12 cellular contexts compared by ENCODE assay signal in the genomic region with DNA sequence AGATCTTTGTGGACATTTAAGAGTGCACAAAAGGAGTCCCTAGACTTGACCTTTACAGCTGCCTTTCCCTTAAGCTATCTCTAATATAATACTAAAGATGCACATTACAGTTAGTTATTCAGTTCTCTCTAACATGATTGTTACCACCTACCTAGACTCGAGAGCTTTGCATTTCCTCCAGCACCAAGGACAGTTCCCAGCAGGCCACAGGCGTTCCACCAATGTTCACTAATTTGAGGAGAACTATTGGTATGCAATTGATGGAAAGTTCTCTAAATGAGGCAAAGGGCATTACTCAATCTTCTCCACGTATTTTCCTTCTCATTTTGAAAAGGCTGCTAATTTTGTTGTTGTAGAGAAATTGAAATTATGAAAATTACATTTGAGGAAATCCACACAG. TPM values are rescaled to one million over a fixed set of nuclear protein-coding genes. Genes with fewer than 3 reads are reported as not detected.
DNase-seq lines count a peak whose midpoint lies in the region; TF ChIP-seq lines count a peak whose summit lies in the region.
"Had no signal": no experiment of that assay in that cellular context is flagged by ENCODE, and none has a peak within 500 bp of the region (broad histone marks: within the 10 kb centered on the region; RNA-seq: fewer than 3 reads in every experiment).

No MANE protein-coding gene starts in this region.

- H3K36me3 ChIP-seq in neuronal stem cell (replicated peaks in 1 of 2; ENCODE audit: control insufficient read depth in 2 of 2, insufficient read depth in 2 of 2, low read length in 2 of 2) = no peaks in the 10 kb centered on the region

- no peaks in the 10 kb centered on the region for H3K9me3 ChIP-seq in neuronal stem cell (replicated peaks in 1 of 2; ENCODE audit: control insufficient read depth in 2 of 2, insufficient read depth in 1 of 2, low read depth in 1 of 2, low read length in 2 of 2)
- H3K9me3 ChIP-seq: psoas muscle had no signal

- no peak overlapping the region for H4K91ac ChIP-seq in neuronal stem cell (ENCODE audit: low read depth, low read length, poor library complexity)

- H4K8ac ChIP-seq in neuronal stem cell (ENCODE audit: low read depth, low read length) = no peak overlapping the region

- H3K14ac ChIP-seq in neuronal stem cell (ENCODE audit: low read length) = no peak overlapping the region

- H3K4me3 ChIP-seq in NB4 (ENCODE audit: low read depth, low read length) (no peak overlapping the region), neuronal stem cell (ENCODE audit: low read length in 2 of 2) (no peak overlapping the region)
- H3K4me3 ChIP-seq: psoas muscle had no signal

- TF ChIP-seq POLR2A in NB4 (IDR thresholded peaks at IDR 0.05; ENCODE audit: extremely low read depth, insufficient read length) = no peak

- peak; percentile 35 for DNase-seq in activated CD4-positive, alpha-beta T cell treated with anti-CD3 and anti-CD28 coated beads for 48 hours
- no peak for DNase-seq in activated CD4-positive, alpha-beta T cell treated with anti-CD3 and anti-CD28 coated beads, Interleukin-2, amount 50 U/mL, for 1 hour
- DNase-seq in NB4 (ENCODE audit: low read depth) (peak; percentile 37), dedifferentiated amniotic fluid mesenchymal stem cell (ENCODE audit: extremely low spot score) (peak; percentile 31), neuronal stem cell (ENCODE audit: low spot score) (peak; percentile 50), NCI-H1417 treated with DMSO at 0.1 percent for 48 hours (lab: John Stamatoyannopoulos, UW) (no peak), glutamatergic neuron (no peak)
- DNase-seq in activated effector memory CD4-positive, alpha-beta T cell treated with Interleukin-2 at 50 U/mL for 16 hours = no peak
- DNase-seq: psoas muscle had no signal

- H3K27ac ChIP-seq in neuronal stem cell (replicated peaks; ENCODE audit: low read length) = no peak overlapping the region
- H3K27ac ChIP-seq: psoas muscle, RWPE1 had no signal

- H3K23ac ChIP-seq in neuronal stem cell (ENCODE audit: low read depth, low read length, poor library complexity) = no peak overlapping the region

- peaks cover 0 to 4% of the 10 kb centered on the region in 2 donors for H3K4me1 ChIP-seq in neuronal stem cell (ENCODE audit: control insufficient read depth in 2 of 2, insufficient read depth in 1 of 2, low read depth in 1 of 2, low read length in 2 of 2)

- H3K4me1 Mint-ChIP-seq in glutamatergic neuron (ENCODE audit: low read depth, unreplicated experiment) = no peaks in the 10 kb centered on the region

- H2BK15ac ChIP-seq in neuronal stem cell (ENCODE audit: low read length) = no peak overlapping the region

- no peaks in the 10 kb centered on the region for H3K27me3 Mint-ChIP-seq in glutamatergic neuron (ENCODE audit: unreplicated experiment)

- H3K27me3 ChIP-seq in neuronal stem cell (ENCODE audit: control insufficient read depth in 3 of 3, insufficient read depth in 3 of 3, low read depth in 1 of 3, low read length in 3 of 3) = peaks cover 0 to 31% (median 9%) of the 10 kb centered on the region in 3 experiments

- no peak overlapping the region for H2BK120ac ChIP-seq in neuronal stem cell (ENCODE audit: low read depth, low read length)

- no peaks in the 10 kb centered on the region for H3K79me1 ChIP-seq in neuronal stem cell (ENCODE audit: low read depth, low read length)

- TF ChIP-seq CTCF in NB4 (IDR thresholded peaks at IDR 0.05; ENCODE audit: low read depth, low read length) (no peak), glutamatergic neuron (IDR thresholded peaks at IDR 0.05; ENCODE audit: partially characterized antibody, unreplicated experiment) (no peak)

- no peaks in the 10 kb centered on the region for H3K36me3 Mint-ChIP-seq in glutamatergic neuron (ENCODE audit: unreplicated experiment)

- H3K27ac Mint-ChIP-seq in glutamatergic neuron (ENCODE audit: unreplicated experiment) = no peak overlapping the region
- H3K27ac Mint-ChIP-seq: activated T-helper 2 cell treated with anti-CD3 and anti-CD28 coated beads, Interferon-gamma antibody, Interleukin-2, Interleukin-4, amounts not matched to agents 10 μg/mL and 5 μg/mL and 100 μg/mL, durations not matched to agents 14 hours and 24 hours and 36 hours; stimulated activated naive CD8-positive, alpha-beta T cell treated with anti-CD3 and anti-CD28 coated beads, Interleukin-15, Interleukin-2, amounts not matched to agents 100 ng/mL and 50 ng/mL, for 24 hours had no signal

- WGBS in neuronal stem cell (ENCODE audit: extremely low coverage in 2 of 2, insufficient read length in 2 of 2, insufficient replicate concordance in 1 of 2), 2 donors = no CpG with 5 or more reads among the region's 3 CpGs

- no peak overlapping the region for H3K4me2 ChIP-seq in neuronal stem cell (ENCODE audit: insufficient read depth, low read length, poor library complexity, severe bottlenecking)

- H3K9ac ChIP-seq in neuronal stem cell (ENCODE audit: low read depth, low read length, poor library complexity) = no peak overlapping the region

- H3K9me3 Mint-ChIP-seq in glutamatergic neuron (ENCODE audit: unreplicated experiment) = peaks cover under 1% of the 10 kb centered on the region
- H3K9me3 Mint-ChIP-seq: activated T-helper 2 cell treated with anti-CD3 and anti-CD28 coated beads, Interferon-gamma antibody, Interleukin-2, Interleukin-4, amounts not matched to agents 10 μg/mL and 5 μg/mL and 100 μg/mL, durations not matched to agents 14 hours and 24 hours and 36 hours; stimulated activated naive CD8-positive, alpha-beta T cell treated with anti-CD3 and anti-CD28 coated beads, Interleukin-15, Interleukin-2, amounts not matched to agents 100 ng/mL and 50 ng/mL, for 24 hours had no signal

- no peak overlapping the region for H3K18ac ChIP-seq in neuronal stem cell (ENCODE audit: low read length)

- no peak overlapping the region for H2BK5ac ChIP-seq in neuronal stem cell (ENCODE audit: low read length)

- H2AFZ ChIP-seq in neuronal stem cell (ENCODE audit: low read length) = no peak overlapping the region

- H3K4me3 Mint-ChIP-seq in glutamatergic neuron (ENCODE audit: unreplicated experiment) = no peak overlapping the region
- H3K4me3 Mint-ChIP-seq: stimulated activated naive CD8-positive, alpha-beta T cell treated with anti-CD3 and anti-CD28 coated beads, Interleukin-15, Interleukin-2, amounts not matched to agents 100 ng/mL and 50 ng/mL, for 24 hours had no signal

- no peak overlapping the region for H3K4ac ChIP-seq in neuronal stem cell (ENCODE audit: low read length)

- no peak overlapping the region for H2AK5ac ChIP-seq in neuronal stem cell (ENCODE audit: low read depth, low read length)

- H2BK12ac ChIP-seq in neuronal stem cell (ENCODE audit: low read length) = no peak overlapping the region

RNA-seq across cellular contexts. Expression of a gene that starts 5.4 kb away (rescaled TPM):
- polyA plus RNA-seq in neuronal stem cell (2013, experiment 1 of 2) = 0.08 TPM
- 0.14 TPM for polyA plus RNA-seq in neuronal stem cell (2013, experiment 2 of 2)
- total RNA-seq in glutamatergic neuron (ENCODE audit: unreplicated experiment) = 3.2 TPM
- total RNA-seq: activated T-helper 2 cell treated with anti-CD3 and anti-CD28 coated beads, Interferon-gamma antibody, Interleukin-2, Interleukin-4, amounts not matched to agents 10 μg/mL and 5 μg/mL and 100 μg/mL, durations not matched to agents 14 hours and 24 hours and 36 hours had no signal

Comparison
In these comparisons a context has a peak if more than half of its experiments do, and no peak if none do; other contexts are left out.
1. DNase-seq: peak in activated CD4-positive, alpha-beta T cell treated with anti-CD3 and anti-CD28 coated beads for 48 hours (single experiment), NB4 (single experiment), dedifferentiated amniotic fluid mesenchymal stem cell (single experiment) and neuronal stem cell (single experiment); none in activated CD4-positive, alpha-beta T cell treated with anti-CD3 and anti-CD28 coated beads, Interleukin-2, amount 50 U/mL, for 1 hour (single experiment), NCI-H1417 treated with DMSO at 0.1 percent for 48 hours (single experiment), activated effector memory CD4-positive, alpha-beta T cell treated with Interleukin-2 at 50 U/mL for 16 hours (single experiment) and glutamatergic neuron (single experiment).